In genomic region chr2:74740395-74741075, GRCh38 we compare ENCODE assay signal across 10 cellular contexts.
A peak's percentile ranks its signal among the peaks of the same experiment; 100 is the strongest.
DNase-seq lines count a peak whose midpoint lies in the region; ATAC-seq, FAIRE-seq and TF ChIP-seq lines count a peak whose summit lies in the region.
"Had no signal": no experiment of that assay in that cellular context is flagged by ENCODE, and none has a peak within 500 bp of the region (broad histone marks: within the 10 kb centered on the region; RNA-seq: fewer than 3 reads in every experiment).

No MANE protein-coding gene starts in this region.

- H3K4me2 ChIP-seq in IMR-90 (ENCODE audit: low read depth, low read length) (peak overlapping the region; percentile 27; the same call in 1 of the 2 replicates), K562 (ENCODE audit: insufficient read depth, low read length) (no peak overlapping the region)

- CTCF ChIA-PET in IMR-90 (lab: Yijun Ruan, JAX) (interaction anchor here (0.6 to 1.4 kb wide), 4 partner anchors 22 to 96 kb away, joined by 3 to 6 read pairs (median 3); no protein-coding TSS in a partner anchor), K562 (lab: Yijun Ruan, JAX; ENCODE audit: low intra/inter-chr PET ratio) (no interaction called here)

- H4K91ac ChIP-seq in IMR-90 (ENCODE audit: insufficient read depth, low read depth, low read length) = peak overlapping the region; percentile 89

- TF ChIP-seq CTCF in AG09309 (IDR thresholded peaks at IDR 0.05; ENCODE audit: control insufficient read depth, insufficient read depth, low read depth, low read length, missing control alignments) (no peak), IMR-90 (conservative IDR thresholded peaks at IDR 0.05; ENCODE audit: low read depth, low read length) (0 out of 2 replicates have a peak, but pooled peaks have one; percentile 16), K562 (IDR thresholded peaks at IDR 0.05 in 2 of 3, conservative IDR thresholded peaks at IDR 0.05 in 1 of 3; ENCODE audit: insufficient read depth in 2 of 3, low read depth in 1 of 3, low read length in 3 of 3) (no peak), kidney epithelial cell (IDR thresholded peaks at IDR 0.05; ENCODE audit: insufficient read depth, low read length, poor library complexity, severe bottlenecking) (peak; percentile 8)

- no peaks in the 10 kb centered on the region for H3K27me3 ChIP-seq in IMR-90 (ENCODE audit: control insufficient read depth, insufficient read depth, low read length)
- peaks cover 0 to 24% of the 10 kb centered on the region in 2 experiments; a peak in 2 of 5 replicates for H3K27me3 ChIP-seq in K562 (ENCODE audit: control insufficient read depth in 2 of 2, insufficient read depth in 2 of 2, low read length in 2 of 2)
- no peaks in the 10 kb centered on the region for H3K27me3 ChIP-seq in kidney epithelial cell (ENCODE audit: control insufficient read depth, insufficient read depth, low read length)
- H3K27me3 ChIP-seq: neutrophil had no signal

- peak overlapping the region; percentile 86 for H2BK5ac ChIP-seq in IMR-90 (ENCODE audit: low read depth, low read length, poor library complexity, severe bottlenecking)

- no peaks in the 10 kb centered on the region for H4K20me1 ChIP-seq in IMR-90 (ENCODE audit: insufficient read depth, low read length)
- no peaks in the 10 kb centered on the region for H4K20me1 ChIP-seq in K562 (replicated peaks; ENCODE audit: control insufficient read depth, insufficient read depth, low read length)

- FAIRE-seq in K562 (lab: Jason Lieb, UNC) = no peak
- FAIRE-seq: GM12878 had no signal

- no peaks in the 10 kb centered on the region for H3K4me1 Mint-ChIP-seq in stimulated activated effector memory CD8-positive, alpha-beta T cell treated with anti-CD3 and anti-CD28 coated beads, Interleukin-12 subunit alpha, Interleukin-12 subunit beta, amount 100 ng/mL, for 72 hours

- H2AFZ ChIP-seq in IMR-90 (replicated peaks; ENCODE audit: low read length, poor library complexity) (peak overlapping the region; percentile 33), K562 (ENCODE audit: low read depth, low read length) (no peak overlapping the region)

- in situ Hi-C loops in IMR-90 (cut with MboI; ENCODE audit: low sequenced_read_pairs) (no loop called here), K562 (cut with MboI) (no loop called here)

- peak overlapping the region; percentile 53; the same call in 1 of the 2 replicates for H2AK5ac ChIP-seq in IMR-90 (ENCODE audit: low read depth, low read length)

- peak overlapping the region; percentile 16; the same call in 1 of the 2 replicates for H3K56ac ChIP-seq in IMR-90 (ENCODE audit: extremely low read depth, insufficient read depth, low read length)

- TF ChIP-seq POLR2A in IMR-90 (IDR thresholded peaks at IDR 0.05; ENCODE audit: low read depth, low read length) (no peak), K562 (conservative IDR thresholded peaks at IDR 0.05) (no peak)

- H3K9me1 ChIP-seq in IMR-90 (ENCODE audit: insufficient read depth, low read length) (peaks cover 16% of the 10 kb centered on the region; the same call in 1 of the 2 replicates), K562 (ENCODE audit: control insufficient read depth, insufficient read depth, low read length) (no peaks in the 10 kb centered on the region)

- dilution Hi-C loops in IMR-90 (cut with HindIII; ENCODE audit: low sequenced_read_pairs, unreplicated experiment) = no loop called here

- H3K23ac ChIP-seq in IMR-90 (ENCODE audit: low read depth, low read length) = peak overlapping the region; percentile 65

- H3K4me1 ChIP-seq in IMR-90 (ENCODE audit: control insufficient read depth, insufficient read depth, low read length) (peaks cover 16% of the 10 kb centered on the region), K562 (replicated peaks in 1 of 2; ENCODE audit: control insufficient read depth in 2 of 2, insufficient read depth in 2 of 2, low read length in 2 of 2) (no peaks in the 10 kb centered on the region)

- H3K79me1 ChIP-seq in IMR-90 (ENCODE audit: low read depth in 1 of 2, low read length in 2 of 2) = no peaks in the 10 kb centered on the region

- H3K9ac ChIP-seq in IMR-90 (ENCODE audit: low read depth, low read length) = no peak overlapping the region
- no peak overlapping the region for H3K9ac ChIP-seq in K562 (ENCODE audit: insufficient read depth in 1 of 2, low read depth in 2 of 2, low read length in 2 of 2)

- no peaks in the 10 kb centered on the region for H3K36me3 ChIP-seq in IMR-90 (ENCODE audit: control insufficient read depth, insufficient read depth, low read length)
- H3K36me3 ChIP-seq in K562 (ENCODE audit: control insufficient read depth, insufficient read depth, low read length) = no peaks in the 10 kb centered on the region
- no peaks in the 10 kb centered on the region for H3K36me3 ChIP-seq in kidney epithelial cell (ENCODE audit: control insufficient read depth, insufficient read depth, low read length)
- H3K36me3 ChIP-seq: neutrophil had no signal

- H2BK120ac ChIP-seq in IMR-90 (ENCODE audit: low read depth, low read length) = peak overlapping the region; percentile 92

- H3K4me3 ChIP-seq in AG09309 (ENCODE audit: control insufficient read depth, low read depth, low read length) (no peak overlapping the region), IMR-90 (ENCODE audit: insufficient read depth, low read depth, low read length) (no peak overlapping the region), K562 (no peak overlapping the region), kidney epithelial cell (ENCODE audit: low read depth, low read length) (no peak overlapping the region)
- H3K4me3 ChIP-seq: GM12878 had no signal

- H3K9me3 ChIP-seq in IMR-90 (ENCODE audit: control insufficient read depth, insufficient read depth, low read length) = peaks cover 2% of the 10 kb centered on the region; the same call in 1 of the 2 replicates
- no peaks in the 10 kb centered on the region for H3K9me3 ChIP-seq in K562 (replicated peaks; ENCODE audit: control insufficient read depth, insufficient read depth, low read depth, low read length)
- H3K9me3 ChIP-seq: neutrophil had no signal

- peak; percentile 30; the same call in 1 of the 2 replicates for TF ChIP-seq RAD21 in IMR-90 (IDR thresholded peaks at IDR 0.05; ENCODE audit: low read length)
- TF ChIP-seq RAD21 in K562 (CRISPR knock-in tag; conservative IDR thresholded peaks at IDR 0.05 in 1 of 2, IDR thresholded peaks at IDR 0.05 in 1 of 2) = no peak

- ATAC-seq in IMR-90 (ENCODE audit: low read depth) (peak; percentile 94), K562 (no peak), GM18868 (IDR thresholded peaks at IDR 0.05; ENCODE audit: unreplicated experiment) (no peak), GM18870 (IDR thresholded peaks at IDR 0.05; ENCODE audit: unreplicated experiment) (no peak), HG03469 (IDR thresholded peaks at IDR 0.05; ENCODE audit: unreplicated experiment) (no peak)
- no peak for ATAC-seq in stimulated activated effector memory CD8-positive, alpha-beta T cell treated with anti-CD3 and anti-CD28 coated beads, Interleukin-12 subunit alpha, Interleukin-12 subunit beta, amount 100 ng/mL, for 72 hours
- ATAC-seq: GM12878 had no signal

- H3K18ac ChIP-seq in IMR-90 (ENCODE audit: low read depth, low read length) = peak overlapping the region; percentile 54; the same call in 1 of the 2 replicates

- H3K4me3 Mint-ChIP-seq in stimulated activated effector memory CD8-positive, alpha-beta T cell treated with anti-CD3 and anti-CD28 coated beads, Interleukin-12 subunit alpha, Interleukin-12 subunit beta, amount 100 ng/mL, for 72 hours = no peak overlapping the region

- BruUV-seq in IMR-90 (replicated peaks; lab: Mats Ljungman, UMichigan) = no TSS peak
- BruUV-seq in K562 (replicated peaks; lab: Mats Ljungman, UMichigan) = no TSS peak

- H3K79me2 ChIP-seq in K562 (ENCODE audit: control insufficient read depth, insufficient read depth, low read length) = no peaks in the 10 kb centered on the region

- peak overlapping the region; percentile 78; the same call in 2 of the 3 replicates for H2BK15ac ChIP-seq in IMR-90 (ENCODE audit: low read depth, low read length)

- DNase-seq in AG09309 (ENCODE audit: low read depth) (peak; percentile 89), IMR-90 (peak; percentile 96), K562 (ENCODE audit: extremely low read depth in 1 of 4, low spot score in 3 of 4) (no peak), kidney epithelial cell (ENCODE audit: low read depth) (peak; percentile 92)
- DNase-seq in stimulated activated effector memory CD8-positive, alpha-beta T cell treated with anti-CD3 and anti-CD28 coated beads, Interleukin-12 subunit alpha, Interleukin-12 subunit beta, amount 100 ng/mL, for 72 hours (ENCODE audit: low spot score in 2 of 2) = no peak

- peak overlapping the region; percentile 45 to 76; a peak in 3 of 4 replicates for H4K8ac ChIP-seq in IMR-90 (ENCODE audit: low read depth in 2 of 2, low read length in 2 of 2)

- peak overlapping the region; percentile 70 for H2AK9ac ChIP-seq in IMR-90 (replicated peaks; ENCODE audit: low read depth, low read length, poor library complexity)

- H3K9me3 Mint-ChIP-seq in stimulated activated effector memory CD8-positive, alpha-beta T cell treated with anti-CD3 and anti-CD28 coated beads, Interleukin-12 subunit alpha, Interleukin-12 subunit beta, amount 100 ng/mL, for 72 hours = peaks cover 9% of the 10 kb centered on the region

- peak overlapping the region; percentile 22; the same call in 1 of the 2 replicates for H4K5ac ChIP-seq in IMR-90 (ENCODE audit: low read depth, low read length)

- H2BK20ac ChIP-seq in IMR-90 (ENCODE audit: low read depth, low read length) = peak overlapping the region; percentile 90

- POLR2A ChIA-PET in IMR-90 (lab: Charles Lee; ENCODE audit: unreplicated experiment) (no interaction called here), K562 (lab: Yijun Ruan, JAX) (interaction anchor here (0.7 to 1.1 kb wide), 3 partner anchors 10 to 15 kb away, joined by 3 to 5 read pairs (median 3); no protein-coding TSS in a partner anchor)

- peak overlapping the region; percentile 11; the same call in 1 of the 2 replicates for H3K14ac ChIP-seq in IMR-90 (replicated peaks; ENCODE audit: low read depth, low read length)

- TF ChIP-seq EP300 in K562 (IDR thresholded peaks at IDR 0.05; ENCODE audit: low read length) = no peak

- H3K27ac ChIP-seq in IMR-90 (ENCODE audit: insufficient read depth, low read length) (peak overlapping the region; percentile 43), K562 (ENCODE audit: extremely low read depth, low read depth, low read length) (no peak overlapping the region)
- H3K27ac ChIP-seq: neutrophil had no signal

- H3K36me3 Mint-ChIP-seq in stimulated activated effector memory CD8-positive, alpha-beta T cell treated with anti-CD3 and anti-CD28 coated beads, Interleukin-12 subunit alpha, Interleukin-12 subunit beta, amount 100 ng/mL, for 72 hours = no peaks in the 10 kb centered on the region

- intact Hi-C loops in IMR-90 (cut with micrococcal nuclease) = loop anchor here (10.0 kb wide), 1 partner anchor 94 kb away; the partner anchor contains the start of gene HK2
- intact Hi-C loops in K562 (cut with micrococcal nuclease) = no loop called here

- H3K4ac ChIP-seq in IMR-90 (ENCODE audit: low read depth, low read length) = peak overlapping the region; percentile 87

- WGBS in IMR-90 (ENCODE audit: extremely low coverage in 2 of 2, insufficient read length in 1 of 2), 2 experiments = no CpG with 5 or more reads among the region's 13 CpGs
- 0% methylated on average over 13 of the region's 13 CpGs for WGBS in K562 (ENCODE audit: insufficient coverage, low coverage, missing lambda C conversion rate)

- H3K27ac Mint-ChIP-seq in stimulated activated effector memory CD8-positive, alpha-beta T cell treated with anti-CD3 and anti-CD28 coated beads, Interleukin-12 subunit alpha, Interleukin-12 subunit beta, amount 100 ng/mL, for 72 hours = no peak overlapping the region

Comparison
In these comparisons a context has a peak if more than half of its experiments do, and no peak if none do; other contexts are left out.
1. DNase-seq: peak in AG09309 (single experiment), IMR-90 (single experiment) and kidney epithelial cell (single experiment); none in K562 (0 of 4) and stimulated activated effector memory CD8-positive, alpha-beta T cell treated with anti-CD3 and anti-CD28 coated beads, Interleukin-12 subunit alpha, Interleukin-12 subunit beta, amount 100 ng/mL, for 72 hours (0 of 2).
2. CTCF ChIP-seq: peak in IMR-90 (single experiment) and kidney epithelial cell (single experiment); none in AG09309 (single experiment) and K562 (0 of 3).